Comparison of ENCODE assay signal across 8 cellular contexts in genomic region chr3:55486857-55487375, GRCh38. TPM values are rescaled to one million over a fixed set of nuclear protein-coding genes. Genes with fewer than 3 reads are reported as not detected.
DNase-seq lines count a peak whose midpoint lies in the region; ATAC-seq and TF ChIP-seq lines count a peak whose summit lies in the region.

WNT5A (minus strand) TSS chr3:55487306; CDS start chr3:55486985, 321 bp downstream.

- peaks cover 49 to 78% of the 10 kb centered on the region in 2 donors for H3K27me3 Mint-ChIP-seq in T-cell

- peaks cover 0 to 25% of the 10 kb centered on the region in 2 donors for H3K36me3 ChIP-seq in neuronal stem cell (replicated peaks in 1 of 2; ENCODE audit: control insufficient read depth in 2 of 2, insufficient read depth in 2 of 2, low read length in 2 of 2)

- peak within 1 kb of the TSS; percentile 97 for H3K18ac ChIP-seq in neuronal stem cell (ENCODE audit: low read length)

- no peaks in the 10 kb centered on the region for H3K36me3 Mint-ChIP-seq in T-cell

- no peaks in the 10 kb centered on the region for H3K9me3 Mint-ChIP-seq in T-cell

- peaks cover 16 to 26% (median 21%) of the 10 kb centered on the region in 3 donors for H3K4me1 Mint-ChIP-seq in T-cell

- no peaks in the 10 kb centered on the region for H3K27me3 ChIP-seq in foreskin keratinocyte
- H3K27me3 ChIP-seq in neuronal stem cell (ENCODE audit: control insufficient read depth in 3 of 3, insufficient read depth in 3 of 3, low read depth in 1 of 3, low read length in 3 of 3): peaks cover 0 to 63% (median 27%) of the 10 kb centered on the region in 3 experiments

- H2BK15ac ChIP-seq in neuronal stem cell (ENCODE audit: low read length): peak within 1 kb of the TSS; percentile 53

- H3K27ac Mint-ChIP-seq in T-cell: peak within 1 kb of the TSS in 1 of 2 donors; percentile 39

- H3K9me3 ChIP-seq in neuronal stem cell (replicated peaks in 1 of 2; ENCODE audit: control insufficient read depth in 2 of 2, insufficient read depth in 1 of 2, low read depth in 1 of 2, low read length in 2 of 2): peaks cover 0 to 12% of the 10 kb centered on the region in 2 donors

- peak within 1 kb of the TSS; percentile 76 to 83 for H3K4me3 ChIP-seq in neuronal stem cell (ENCODE audit: low read length in 2 of 2)

- WGBS in neuronal stem cell (ENCODE audit: extremely low coverage in 2 of 2, insufficient read length in 2 of 2, insufficient replicate concordance in 1 of 2), 2 donors: no CpG with 5 or more reads among the region's 52 CpGs

- H3K4me3 Mint-ChIP-seq in T-cell: peak within 1 kb of the TSS; percentile 31 to 70 (median 53)

- H3K9ac ChIP-seq in neuronal stem cell (ENCODE audit: low read depth, low read length, poor library complexity): peak within 1 kb of the TSS; percentile 85

- POLR2A ChIA-PET in T-cell (lab: Charles Lee): no interaction called here

- H3K14ac ChIP-seq in neuronal stem cell (ENCODE audit: low read length): no peak within 1 kb of the TSS

- H2BK5ac ChIP-seq in neuronal stem cell (ENCODE audit: low read length): peak within 1 kb of the TSS; percentile 28

- no peaks in the 10 kb centered on the region for H3K79me1 ChIP-seq in neuronal stem cell (ENCODE audit: low read depth, low read length)

- no peak within 1 kb of the TSS for H3K4ac ChIP-seq in neuronal stem cell (ENCODE audit: low read length)

- ATAC-seq in T-cell (replicated peaks in 1 of 4) (no peak), foreskin keratinocyte (peak; percentile 0), HG03469 (IDR thresholded peaks at IDR 0.05; ENCODE audit: unreplicated experiment) (no peak)

- H2AFZ ChIP-seq in neuronal stem cell (ENCODE audit: low read length): peak within 1 kb of the TSS; percentile 97

- H4K8ac ChIP-seq in neuronal stem cell (ENCODE audit: low read depth, low read length): no peak within 1 kb of the TSS

- no peak for TF ChIP-seq CTCF in foreskin keratinocyte (conservative IDR thresholded peaks at IDR 0.05)

- CTCF ChIA-PET in T-cell (lab: Charles Lee): no interaction called here

- peak; percentile 36 for DNase-seq in NCI-H345 (lab: John Stamatoyannopoulos, UW)
- DNase-seq in NCI-H345 treated with DMSO at 0.1 percent for 48 hours (lab: John Stamatoyannopoulos, UW; ENCODE audit: unreplicated experiment): no peak
- no peak for DNase-seq in T-cell
- peak; percentile 40 to 67 for DNase-seq in foreskin keratinocyte
- peak; percentile 51 for DNase-seq in neuronal stem cell (ENCODE audit: low spot score)
- DNase-seq in activated CD4-positive, CD25-positive, alpha-beta regulatory T cell (lab: John Stamatoyannopoulos, UW): no peak
- DNase-seq in GDM1 (lab: John Stamatoyannopoulos, UW): no peak

- H2BK120ac ChIP-seq in neuronal stem cell (ENCODE audit: low read depth, low read length): peak within 1 kb of the TSS; percentile 35

- peaks cover 16% of the 10 kb centered on the region for H3K4me1 ChIP-seq in foreskin keratinocyte
- H3K4me1 ChIP-seq in neuronal stem cell (ENCODE audit: control insufficient read depth in 2 of 2, insufficient read depth in 1 of 2, low read depth in 1 of 2, low read length in 2 of 2): peaks cover 9 to 31% of the 10 kb centered on the region in 2 donors

- H3K23ac ChIP-seq in neuronal stem cell (ENCODE audit: low read depth, low read length, poor library complexity): no peak within 1 kb of the TSS

- H2BK12ac ChIP-seq in neuronal stem cell (ENCODE audit: low read length): no peak within 1 kb of the TSS

- H3K4me2 ChIP-seq in neuronal stem cell (ENCODE audit: insufficient read depth, low read length, poor library complexity, severe bottlenecking): peak within 1 kb of the TSS; percentile 97

- peak within 1 kb of the TSS; percentile 57 for H3K27ac ChIP-seq in foreskin keratinocyte
- no peak within 1 kb of the TSS for H3K27ac ChIP-seq in neuronal stem cell (replicated peaks; ENCODE audit: low read length)

- H4K91ac ChIP-seq in neuronal stem cell (ENCODE audit: low read depth, low read length, poor library complexity): no peak within 1 kb of the TSS

- no peak within 1 kb of the TSS for H2AK5ac ChIP-seq in neuronal stem cell (ENCODE audit: low read depth, low read length)

RNA-seq across cellular contexts. Expression of gene WNT5A, which starts in this region (rescaled TPM):
- under 1 TPM in 3 of 5 donors, not detected in 2; 0.09 to 0.16 (median 0.13) TPM for total RNA-seq in T-cell
- total RNA-seq in foreskin keratinocyte: 13.5 and 19.6 TPM in 2 replicates
- polyA plus RNA-seq in foreskin keratinocyte: 4.0 and 4.9 TPM in 2 replicates
- 1.7 TPM for polyA plus RNA-seq in neuronal stem cell (2013, experiment 1 of 2)
- polyA plus RNA-seq in neuronal stem cell (2013, experiment 2 of 2): 1.6 TPM

Comparison
In these comparisons a context has a peak if more than half of its experiments do, and no peak if none do; other contexts are left out.
1. RNA of gene WNT5A (total RNA-seq): 13.5 to 19.6 TPM in foreskin keratinocyte; 0.09 to 0.16 TPM in T-cell; every median in the first group is over 10 times any median in the second.
2. DNase-seq: peak in NCI-H345 (single experiment), foreskin keratinocyte (2 of 2) and neuronal stem cell (single experiment); none in NCI-H345 treated with DMSO at 0.1 percent for 48 hours (single experiment), T-cell (0 of 34), activated CD4-positive, CD25-positive, alpha-beta regulatory T cell (0 of 4) and GDM1 (single experiment).